ENCODE assay signal across 8 cellular contexts in genomic region chr19:45882652-45883585, GRCh38. TPM values are rescaled to one million over a fixed set of nuclear protein-coding genes. Genes with fewer than 3 reads are reported as not detected.
DNase-seq lines count a peak whose midpoint lies in the region; ATAC-seq, FAIRE-seq and TF ChIP-seq lines count a peak whose summit lies in the region.

No MANE protein-coding gene starts in this region.

- peak; percentile 28 to 57 for ATAC-seq in A549
- no peak for ATAC-seq in sciatic nerve
- no peak for ATAC-seq in HG02642 (IDR thresholded peaks at IDR 0.05; ENCODE audit: poor library complexity, unreplicated experiment)

- H3K4me3 ChIP-seq in A549 = peak overlapping the region; percentile 70

- POLR2A ChIA-PET in A549 (lab: Yijun Ruan, JAX) = interaction anchor here (0.6 to 1.8 kb wide), 8 partner anchors 10 to 158 kb away, joined by 3 to 11 read pairs (median 4); partner anchors contain the start of genes FOXA3, SIX5 and SYMPK

- peak; percentile 61 for TF ChIP-seq POLR2A in A549 (IDR thresholded peaks at IDR 0.05; ENCODE audit: low read length)

- no peak; a peak in 1 of 5 replicates for TF ChIP-seq EP300 in A549 (IDR thresholded peaks at IDR 0.05)

- H3K4me2 ChIP-seq in A549 = peak overlapping the region; percentile 100

- in situ Hi-C loops in GM13976 (cut with MboI; ENCODE audit: low sequenced_read_pairs, unreplicated experiment) = no loop called here

- intact Hi-C loops in sciatic nerve (cut with DNase I) = no loop called here

- peaks cover 45% of the 10 kb centered on the region for H3K4me1 ChIP-seq in A549

- peak; percentile 95 to 97 for DNase-seq in A549 (ENCODE audit: low read depth in 1 of 2, low spot score in 1 of 2)
- peak; percentile 90 for DNase-seq in GM13976 (ENCODE audit: low spot score)
- peak; percentile 71 for DNase-seq in NCI-H1105 (lab: John Stamatoyannopoulos, UW)
- DNase-seq in T1000 (lab: John Stamatoyannopoulos, UW) = peak; percentile 70
- peak; percentile 94 for DNase-seq in astrocyte of the hippocampus (ENCODE audit: low read depth, low spot score)
- peak in 36 of 51 donors; percentile 3 to 68 (median 30) for DNase-seq in hypothalamus (lab: John Stamatoyannopoulos, UW)
- DNase-seq in sciatic nerve (ENCODE audit: low spot score) = peak; percentile 88

- 4% methylated on average over 38 of the region's 47 CpGs for WGBS in A549 (ENCODE audit: missing lambda C conversion rate)

- CTCF ChIA-PET in A549 (lab: Yijun Ruan, JAX) = interaction anchor here (0.6 to 12.8 kb wide), 41 partner anchors 9 to 386 kb away, joined by 3 to 315 read pairs (median 5); partner anchors contain the start of genes CCDC61, DMPK, FOXA3 and MYPOP

- TF ChIP-seq CTCF in A549 (IDR thresholded peaks at IDR 0.05) (peak; percentile 100), GM13976 (IDR thresholded peaks at IDR 0.05; ENCODE audit: borderline replicate concordance, control extremely low read depth, extremely low read depth, insufficient read depth, missing control alignments) (peak; percentile 100)

- peak overlapping the region; percentile 95 for H3K27ac ChIP-seq in A549

- peak; percentile 98 for FAIRE-seq in A549 (lab: Jason Lieb, UNC)

- peak; percentile 91 to 94 for TF ChIP-seq RAD21 in A549 (conservative IDR thresholded peaks at IDR 0.05 in 1 of 2, IDR thresholded peaks at IDR 0.05 in 1 of 2)

- H3K9me3 ChIP-seq in A549 = no peaks in the 10 kb centered on the region

TF ChIP-seq in A549, 52 proteins besides CTCF, POLR2A, EP300 and RAD21 (continues in another document):
- TF ChIP-seq PBX3 (IDR thresholded peaks at IDR 0.05) = peak; percentile 61
- TF ChIP-seq JUNB (IDR thresholded peaks at IDR 0.05) = no peak
- no peak for TF ChIP-seq FOXS1 (CRISPR knock-in tag; IDR thresholded peaks at IDR 0.05)
- no peak for TF ChIP-seq HOXA7 (CRISPR knock-in tag; IDR thresholded peaks at IDR 0.05)
- TF ChIP-seq ZFP36 (IDR thresholded peaks at IDR 0.05; ENCODE audit: borderline replicate concordance, partially characterized antibody) = no peak
- TF ChIP-seq ZNF302 (CRISPR knock-in tag; IDR thresholded peaks at IDR 0.05) = no peak
- no peak for TF ChIP-seq USF2 (IDR thresholded peaks at IDR 0.05)
- TF ChIP-seq HES2 (IDR thresholded peaks at IDR 0.05) = no peak
- no peak for TF ChIP-seq CBX8 (IDR thresholded peaks at IDR 0.05)
- peak; percentile 95 for TF ChIP-seq HDAC2 (IDR thresholded peaks at IDR 0.05)
- no peak for TF ChIP-seq ZSCAN20 (CRISPR knock-in tag; IDR thresholded peaks at IDR 0.05)
- TF ChIP-seq RFX5 (IDR thresholded peaks at IDR 0.05) = no peak
- TF ChIP-seq HOXB5 (CRISPR knock-in tag; IDR thresholded peaks at IDR 0.05) = peak; percentile 78; the same call in 1 of the 2 replicates
- TF ChIP-seq BCL3 (IDR thresholded peaks at IDR 0.05) = peak; percentile 50; the same call in 1 of the 3 replicates
- peak; percentile 94 for TF ChIP-seq NPAS2 (CRISPR knock-in tag; IDR thresholded peaks at IDR 0.05; ENCODE audit: borderline replicate concordance)
- peak; percentile 78; the same call in 1 of the 2 replicates for TF ChIP-seq HMGXB4 (CRISPR knock-in tag; IDR thresholded peaks at IDR 0.05; ENCODE audit: borderline replicate concordance)
- TF ChIP-seq ESRRA (IDR thresholded peaks at IDR 0.05; ENCODE audit: borderline replicate concordance, low read length) = peak; percentile 93
- peak; percentile 42; the same call in 1 of the 2 replicates for TF ChIP-seq PHF8 (IDR thresholded peaks at IDR 0.05; ENCODE audit: borderline replicate concordance, low read depth)

RNA-seq across cellular contexts. Expression of gene IRF2BP1, which starts 3.0 kb away (rescaled TPM):
- polyA plus RNA-seq in A549 (2011; rRNA removed) (9.5 and 10.9 TPM in 2 replicates), A549 (2017; fragmentation: RNase III; extraction: RNeasy Plus Mini Kit Qiagen cat#74134 plus additional on column Dnase treatment) (20.1 to 23.1 TPM (median 21.3 TPM) in 3 replicates)
- polyA plus RNA-seq in A549 (2012; cell fraction: cytosol; rRNA removed) = 17.2 and 27.7 TPM in 2 replicates
- polyA plus RNA-seq in A549 (2012; cell fraction: nucleus; rRNA removed) = 17.1 and 29.4 TPM in 2 replicates
- 10.2 and 13.7 TPM in 2 replicates for polyA minus RNA-seq in A549 (2011; rRNA and poly(A)+ RNA removed)
- 21.0 TPM for total RNA-seq in sciatic nerve

RNA-seq across cellular contexts. Expression of gene FOXA3, which starts 18.8 kb away (rescaled TPM):
- polyA plus RNA-seq in A549 (2011; rRNA removed) (5.3 and 6.5 TPM in 2 replicates), A549 (2017; fragmentation: RNase III; extraction: RNeasy Plus Mini Kit Qiagen cat#74134 plus additional on column Dnase treatment) (1.2 to 1.6 TPM (median 1.3 TPM) in 3 replicates)
- 0.90 and 0.98 TPM in 2 replicates for polyA plus RNA-seq in A549 (2012; cell fraction: cytosol; rRNA removed)
- polyA plus RNA-seq in A549 (2012; cell fraction: nucleus; rRNA removed) = 0.74 and 0.77 TPM in 2 replicates
- polyA minus RNA-seq in A549 (2011; rRNA and poly(A)+ RNA removed) = 6.0 and 6.6 TPM in 2 replicates
- total RNA-seq in sciatic nerve = not detected

RNA-seq across cellular contexts. Expression of gene MYPOP, which starts 19.5 kb away (rescaled TPM):
- 2.1 and 3.4 TPM in 2 replicates for polyA plus RNA-seq in A549 (2011; rRNA removed)
- polyA plus RNA-seq in A549 (2012; cell fraction: cytosol; rRNA removed) = 6.2 and 8.9 TPM in 2 replicates
- polyA plus RNA-seq in A549 (2012; cell fraction: nucleus; rRNA removed) = 10.0 and 12.8 TPM in 2 replicates
- 7.9 to 10.6 TPM (median 10.5 TPM) in 3 replicates for polyA plus RNA-seq in A549 (2017; fragmentation: RNase III; extraction: RNeasy Plus Mini Kit Qiagen cat#74134 plus additional on column Dnase treatment)
- 1.6 and 2.8 TPM in 2 replicates for polyA minus RNA-seq in A549 (2011; rRNA and poly(A)+ RNA removed)
- total RNA-seq in sciatic nerve = 8.6 TPM

RNA-seq across cellular contexts. Expression of gene SYMPK, which starts 20.0 kb away (rescaled TPM):
- polyA plus RNA-seq in A549 (2011; rRNA removed) = 92.6 and 105 TPM in 2 replicates
- polyA plus RNA-seq in A549 (2012; cell fraction: cytosol; rRNA removed) = 102 and 122 TPM in 2 replicates
- polyA plus RNA-seq in A549 (2012; cell fraction: nucleus; rRNA removed) = 262 and 328 TPM in 2 replicates
- polyA plus RNA-seq in A549 (2017; fragmentation: RNase III; extraction: RNeasy Plus Mini Kit Qiagen cat#74134 plus additional on column Dnase treatment) = 57.8 to 61.9 TPM (median 58.1 TPM) in 3 replicates
- polyA minus RNA-seq in A549 (2011; rRNA and poly(A)+ RNA removed) = 125 and 128 TPM in 2 replicates
- 60.9 TPM for total RNA-seq in sciatic nerve

RNA-seq across cellular contexts. Expression of gene NANOS2, which starts 31.7 kb away (rescaled TPM):
- not detected in 2 replicates for polyA plus RNA-seq in A549 (2011; rRNA removed)
- not detected in 2 replicates for polyA plus RNA-seq in A549 (2012; cell fraction: cytosol; rRNA removed)
- not detected in 2 replicates for polyA plus RNA-seq in A549 (2012; cell fraction: nucleus; rRNA removed)
- not detected in 3 replicates for polyA plus RNA-seq in A549 (2017; fragmentation: RNase III; extraction: RNeasy Plus Mini Kit Qiagen cat#74134 plus additional on column Dnase treatment)
- polyA minus RNA-seq in A549 (2011; rRNA and poly(A)+ RNA removed) = not detected in 2 replicates
- total RNA-seq in sciatic nerve = not detected

Comparison
In these comparisons a context has a peak if more than half of its experiments do, and no peak if none do; other contexts are left out.
1. ATAC-seq: peak in A549 (2 of 2); none in sciatic nerve (single experiment) and HG02642 (single experiment).
2. DNase-seq: peak in every context shown above with its lines; median percentile 96 in A549; 94 in astrocyte of the hippocampus; 90 in GM13976; 88 in sciatic nerve; 71 in NCI-H1105; 70 in T1000; 30 in hypothalamus.